ENCODE assay signal across 14 cellular contexts in the genomic region with DNA sequence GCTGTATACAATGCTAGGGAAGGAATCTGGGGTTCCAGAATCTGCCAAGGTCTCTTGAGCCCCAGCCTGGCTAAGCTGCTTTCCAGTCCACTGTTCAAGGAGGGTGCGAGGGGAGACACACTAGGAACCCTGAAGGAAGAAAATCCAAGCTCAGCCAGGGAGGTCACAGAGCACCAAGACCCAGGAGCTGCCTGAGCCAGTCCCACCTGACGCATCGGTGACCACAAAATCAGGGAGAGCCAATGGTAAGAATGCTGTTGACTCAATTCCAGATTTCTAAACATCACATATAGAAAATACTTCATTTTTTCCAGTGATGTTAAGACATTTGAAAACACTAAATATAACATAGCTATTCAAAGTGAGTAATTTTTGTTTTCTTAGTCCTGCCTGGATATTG. TPM values are rescaled to one million over a fixed set of nuclear protein-coding genes. Genes with fewer than 3 reads are reported as not detected.
"Had no signal": no experiment of that assay in that cellular context is flagged by ENCODE, and none has a peak within 500 bp of the region (broad histone marks: within the 10 kb centered on the region; RNA-seq: fewer than 3 reads in every experiment).

No MANE protein-coding gene starts in this region.

- H3K27ac Mint-ChIP-seq: naive thymus-derived CD4-positive, alpha-beta T cell; neural progenitor cell; stimulated activated naive B cell treated with anti-CD40 and anti-IgM and Interleukin-4, amounts not matched to agents 10 μg/mL and 1 μg/mL and 100 μg/mL, for 72 hours had no signal

- H3K27me3 Mint-ChIP-seq: naive thymus-derived CD4-positive, alpha-beta T cell; stimulated activated naive B cell treated with anti-CD40 and anti-IgM and Interleukin-4, amounts not matched to agents 10 μg/mL and 1 μg/mL and 100 μg/mL, for 72 hours had no signal

- H3K9me3 Mint-ChIP-seq: naive thymus-derived CD4-positive, alpha-beta T cell; neural progenitor cell; stimulated activated naive B cell treated with anti-CD40 and anti-IgM and Interleukin-4, amounts not matched to agents 10 μg/mL and 1 μg/mL and 100 μg/mL, for 72 hours had no signal

- H3K4me3 Mint-ChIP-seq: naive thymus-derived CD4-positive, alpha-beta T cell; neural progenitor cell; stimulated activated naive B cell treated with anti-CD40 and anti-IgM and Interleukin-4, amounts not matched to agents 10 μg/mL and 1 μg/mL and 100 μg/mL, for 72 hours had no signal

- H3K4me1 Mint-ChIP-seq: naive thymus-derived CD4-positive, alpha-beta T cell; neural progenitor cell; stimulated activated naive B cell treated with anti-CD40 and anti-IgM and Interleukin-4, amounts not matched to agents 10 μg/mL and 1 μg/mL and 100 μg/mL, for 72 hours had no signal

- ATAC-seq: activated CD4-positive, CD25-positive, alpha-beta regulatory T cell treated with anti-CD3 and anti-CD28 coated beads, Interleukin-2, amount 50 U/mL, for 24 hours; gastrocnemius medialis; naive thymus-derived CD4-positive, alpha-beta T cell; right lobe of liver; stimulated activated naive B cell treated with anti-CD40 and anti-IgM and Interleukin-4, amounts not matched to agents 10 μg/mL and 1 μg/mL and 100 μg/mL, for 72 hours; upper lobe of right lung had no signal

- DNase-seq: activated naive CD4-positive, alpha-beta T cell treated with Interleukin-2 at 50 U/mL for 16 hours; cerebellar nuclear complex; gastrocnemius medialis; hypothalamus; left ventricle myocardium inferior; naive thymus-derived CD4-positive, alpha-beta T cell; posterior cingulate gyrus; right lobe of liver; SHP77; stimulated activated naive B cell treated with anti-CD40 and anti-IgM and Interleukin-4, amounts not matched to agents 10 μg/mL and 1 μg/mL and 100 μg/mL, for 72 hours; T-helper 2 cell; upper lobe of right lung had no signal

RNA-seq across cellular contexts. Expression of a gene that starts 52.1 kb away (rescaled TPM):
- total RNA-seq: left ventricle myocardium inferior had no signal
